In the genomic region with DNA sequence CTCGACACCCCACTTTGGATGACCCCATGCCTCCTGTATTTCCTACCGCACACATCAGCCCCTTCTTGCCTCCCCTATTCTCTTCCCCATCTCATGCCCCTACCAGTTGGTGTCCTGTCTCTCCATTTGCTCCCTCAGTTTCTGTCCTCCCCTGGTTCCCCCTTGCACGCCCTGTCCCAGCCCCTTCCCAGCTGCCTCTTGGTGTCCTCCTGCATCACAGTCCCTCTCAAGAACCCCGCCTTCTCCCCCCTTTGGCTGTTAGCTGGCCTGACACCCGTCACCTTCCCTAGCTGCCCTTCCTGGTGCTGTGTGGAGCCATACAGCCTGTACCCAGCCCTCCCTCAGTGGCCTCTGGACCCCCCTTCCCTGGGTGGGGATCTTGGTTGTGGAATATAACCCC, we compare ENCODE assay signal across 8 cellular contexts. TPM values are rescaled to one million over a fixed set of nuclear protein-coding genes. Genes with fewer than 3 reads are reported as not detected.
DNase-seq lines count a peak whose midpoint lies in the region; ATAC-seq lines count a peak whose summit lies in the region.

No MANE protein-coding gene starts in this region.

- no peaks in the 10 kb centered on the region for H3K9me3 Mint-ChIP-seq in T-cell

- H3K27ac Mint-ChIP-seq in T-cell = no peak overlapping the region

- peak overlapping the region; percentile 41 for H3K27ac ChIP-seq in rectal smooth muscle tissue (ENCODE audit: low read depth, low read length)

- ATAC-seq in T-cell (replicated peaks in 1 of 4) (no peak), left ventricle myocardium superior (peak; percentile 17), HG03460 (IDR thresholded peaks at IDR 0.05; ENCODE audit: unreplicated experiment) (no peak), HG03457 (IDR thresholded peaks at IDR 0.05; ENCODE audit: unreplicated experiment) (no peak), GM18517 (IDR thresholded peaks at IDR 0.05; ENCODE audit: unreplicated experiment) (no peak)

- POLR2A ChIA-PET in T-cell (lab: Charles Lee) = no interaction called here

- intact Hi-C loops in left ventricle myocardium superior (cut with micrococcal nuclease) = no loop called here

- H3K27me3 ChIP-seq in rectal smooth muscle tissue (ENCODE audit: control insufficient read depth, insufficient read depth, low read length) = peaks cover 6% of the 10 kb centered on the region

- H3K4me3 Mint-ChIP-seq in T-cell = peak overlapping the region in 2 of 3 donors; percentile 21 to 64

- peak; percentile 11 for DNase-seq in Daoy (ENCODE audit: low read depth)
- no peak for DNase-seq in T-cell
- DNase-seq in left ventricle myocardium superior = no peak
- DNase-seq in NCI-H2029 (lab: John Stamatoyannopoulos, UW) = no peak

- H3K4me1 Mint-ChIP-seq in T-cell = peaks cover 3 to 11% (median 9%) of the 10 kb centered on the region in 3 donors

- CTCF ChIA-PET in T-cell (lab: Charles Lee) = no interaction called here

- peaks cover 55 to 60% of the 10 kb centered on the region in 2 donors for H3K27me3 Mint-ChIP-seq in T-cell

- no peaks in the 10 kb centered on the region for H3K36me3 Mint-ChIP-seq in T-cell

- no peaks in the 10 kb centered on the region for H3K36me3 ChIP-seq in rectal smooth muscle tissue (ENCODE audit: control insufficient read depth, insufficient read depth, low read length)

- H3K9ac ChIP-seq in rectal smooth muscle tissue (ENCODE audit: low read length) = no peak overlapping the region

- H3K4me3 ChIP-seq in rectal smooth muscle tissue (ENCODE audit: low read length) = peak overlapping the region; percentile 71

- H3K4me1 ChIP-seq in rectal smooth muscle tissue (ENCODE audit: control insufficient read depth, insufficient read depth, low read length) = peaks cover 12% of the 10 kb centered on the region

RNA-seq across cellular contexts. Expression of gene NFASC, which starts 41.5 kb away (rescaled TPM):
- 4.8 and 5.8 TPM in 2 replicates for total RNA-seq in Daoy (2014; rRNA removed; shearing (Covaris generic))
- total RNA-seq in T-cell (under 1 TPM in 3 of 5 donors, not detected in 2; 0.13 to 0.35 (median 0.19) TPM), left ventricle myocardium superior (11.6 TPM)
